ENCODE assay signal across 1 cellular context in the genomic region with DNA sequence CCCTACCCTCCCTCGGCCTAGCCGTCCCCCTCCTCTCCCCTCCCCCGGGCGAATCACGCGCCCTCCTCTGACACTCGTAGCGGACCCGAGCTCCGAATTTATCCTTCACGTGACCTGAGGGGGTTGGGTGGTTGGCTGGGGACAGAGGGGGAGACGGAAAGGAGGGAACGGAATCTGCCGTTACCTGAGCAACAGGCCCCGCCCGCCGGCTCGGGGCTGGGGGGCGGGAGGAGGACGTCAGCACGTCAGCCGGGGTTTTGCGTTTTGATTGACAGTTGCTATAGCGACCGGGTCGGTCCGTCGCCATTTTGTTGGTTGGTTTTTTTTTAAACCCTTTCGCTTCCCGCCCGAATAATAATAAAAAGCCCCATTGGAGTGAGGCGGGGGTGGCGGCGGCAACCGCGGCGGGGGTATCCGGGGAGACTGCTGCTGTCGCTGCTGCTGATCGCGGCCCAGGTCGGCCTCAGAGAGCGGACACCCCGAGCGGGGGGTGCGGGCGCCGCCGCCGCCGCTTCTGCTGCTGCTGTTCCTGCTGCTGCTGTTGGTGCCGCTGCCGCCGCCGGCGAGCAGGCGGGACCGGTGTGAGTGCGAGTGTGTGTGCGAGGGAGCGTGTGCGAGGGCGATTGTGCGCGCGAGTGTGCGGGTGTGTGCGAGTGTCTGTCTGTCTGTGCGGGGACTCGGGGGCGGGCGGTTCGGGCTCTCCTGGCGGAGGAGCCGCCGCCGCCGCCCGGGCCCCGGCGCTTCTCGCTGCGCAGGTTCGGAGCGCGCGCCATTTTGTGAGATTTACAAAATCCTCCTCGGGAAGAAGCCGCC.
TF ChIP-seq lines count a peak whose summit lies in the region.

A gene (plus strand): TSS at position 286 of the 813 bp plus-strand sequence. CDS start 53,602 bp downstream, outside the sequence.

TF ChIP-seq in HEK293, 187 proteins besides CTCF, POLR2A, EP300 and RAD21 (continued from another document):
- TF ChIP-seq, protein P1, sequence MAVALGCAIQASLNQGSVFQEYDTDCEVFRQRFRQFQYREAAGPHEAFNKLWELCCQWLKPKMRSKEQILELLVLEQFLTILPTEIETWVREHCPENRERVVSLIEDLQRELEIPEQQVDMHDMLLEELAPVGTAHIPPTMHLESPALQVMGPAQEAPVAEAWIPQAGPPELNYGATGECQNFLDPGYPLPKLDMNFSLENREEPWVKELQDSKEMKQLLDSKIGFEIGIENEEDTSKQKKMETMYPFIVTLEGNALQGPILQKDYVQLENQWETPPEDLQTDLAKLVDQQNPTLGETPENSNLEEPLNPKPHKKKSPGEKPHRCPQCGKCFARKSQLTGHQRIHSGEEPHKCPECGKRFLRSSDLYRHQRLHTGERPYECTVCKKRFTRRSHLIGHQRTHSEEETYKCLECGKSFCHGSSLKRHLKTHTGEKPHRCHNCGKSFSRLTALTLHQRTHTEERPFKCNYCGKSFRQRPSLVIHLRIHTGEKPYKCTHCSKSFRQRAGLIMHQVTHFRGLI (tag by site-specific recombination; IDR thresholded peaks at IDR 0.05): peak; percentile 38; the same call in 1 of the 2 replicates
- TF ChIP-seq, protein P2, sequence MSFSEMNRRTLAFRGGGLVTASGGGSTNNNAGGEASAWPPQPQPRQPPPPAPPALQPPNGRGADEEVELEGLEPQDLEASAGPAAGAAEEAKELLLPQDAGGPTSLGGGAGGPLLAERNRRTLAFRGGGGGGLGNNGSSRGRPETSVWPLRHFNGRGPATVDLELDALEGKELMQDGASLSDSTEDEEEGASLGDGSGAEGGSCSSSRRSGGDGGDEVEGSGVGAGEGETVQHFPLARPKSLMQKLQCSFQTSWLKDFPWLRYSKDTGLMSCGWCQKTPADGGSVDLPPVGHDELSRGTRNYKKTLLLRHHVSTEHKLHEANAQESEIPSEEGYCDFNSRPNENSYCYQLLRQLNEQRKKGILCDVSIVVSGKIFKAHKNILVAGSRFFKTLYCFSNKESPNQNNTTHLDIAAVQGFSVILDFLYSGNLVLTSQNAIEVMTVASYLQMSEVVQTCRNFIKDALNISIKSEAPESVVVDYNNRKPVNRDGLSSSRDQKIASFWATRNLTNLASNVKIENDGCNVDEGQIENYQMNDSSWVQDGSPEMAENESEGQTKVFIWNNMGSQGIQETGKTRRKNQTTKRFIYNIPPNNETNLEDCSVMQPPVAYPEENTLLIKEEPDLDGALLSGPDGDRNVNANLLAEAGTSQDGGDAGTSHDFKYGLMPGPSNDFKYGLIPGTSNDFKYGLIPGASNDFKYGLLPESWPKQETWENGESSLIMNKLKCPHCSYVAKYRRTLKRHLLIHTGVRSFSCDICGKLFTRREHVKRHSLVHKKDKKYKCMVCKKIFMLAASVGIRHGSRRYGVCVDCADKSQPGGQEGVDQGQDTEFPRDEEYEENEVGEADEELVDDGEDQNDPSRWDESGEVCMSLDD (tag by site-specific recombination; IDR thresholded peaks at IDR 0.05): peak; percentile 80
- TF ChIP-seq, protein P3, sequence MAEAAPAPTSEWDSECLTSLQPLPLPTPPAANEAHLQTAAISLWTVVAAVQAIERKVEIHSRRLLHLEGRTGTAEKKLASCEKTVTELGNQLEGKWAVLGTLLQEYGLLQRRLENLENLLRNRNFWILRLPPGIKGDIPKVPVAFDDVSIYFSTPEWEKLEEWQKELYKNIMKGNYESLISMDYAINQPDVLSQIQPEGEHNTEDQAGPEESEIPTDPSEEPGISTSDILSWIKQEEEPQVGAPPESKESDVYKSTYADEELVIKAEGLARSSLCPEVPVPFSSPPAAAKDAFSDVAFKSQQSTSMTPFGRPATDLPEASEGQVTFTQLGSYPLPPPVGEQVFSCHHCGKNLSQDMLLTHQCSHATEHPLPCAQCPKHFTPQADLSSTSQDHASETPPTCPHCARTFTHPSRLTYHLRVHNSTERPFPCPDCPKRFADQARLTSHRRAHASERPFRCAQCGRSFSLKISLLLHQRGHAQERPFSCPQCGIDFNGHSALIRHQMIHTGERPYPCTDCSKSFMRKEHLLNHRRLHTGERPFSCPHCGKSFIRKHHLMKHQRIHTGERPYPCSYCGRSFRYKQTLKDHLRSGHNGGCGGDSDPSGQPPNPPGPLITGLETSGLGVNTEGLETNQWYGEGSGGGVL (tag by site-specific recombination; IDR thresholded peaks at IDR 0.05): peak; percentile 100
- TF ChIP-seq, protein P4, sequence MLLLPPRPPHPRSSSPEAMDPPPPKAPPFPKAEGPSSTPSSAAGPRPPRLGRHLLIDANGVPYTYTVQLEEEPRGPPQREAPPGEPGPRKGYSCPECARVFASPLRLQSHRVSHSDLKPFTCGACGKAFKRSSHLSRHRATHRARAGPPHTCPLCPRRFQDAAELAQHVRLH (tag by site-specific recombination; IDR thresholded peaks at IDR 0.05): no peak
- TF ChIP-seq, protein P5, sequence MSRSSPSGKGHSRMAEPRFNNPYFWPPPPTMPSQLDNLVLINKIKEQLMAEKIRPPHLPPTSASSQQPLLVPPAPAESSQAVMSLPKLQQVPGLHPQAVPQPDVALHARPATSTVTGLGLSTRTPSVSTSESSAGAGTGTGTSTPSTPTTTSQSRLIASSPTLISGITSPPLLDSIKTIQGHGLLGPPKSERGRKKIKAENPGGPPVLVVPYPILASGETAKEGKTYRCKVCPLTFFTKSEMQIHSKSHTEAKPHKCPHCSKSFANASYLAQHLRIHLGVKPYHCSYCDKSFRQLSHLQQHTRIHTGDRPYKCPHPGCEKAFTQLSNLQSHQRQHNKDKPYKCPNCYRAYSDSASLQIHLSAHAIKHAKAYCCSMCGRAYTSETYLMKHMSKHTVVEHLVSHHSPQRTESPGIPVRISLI (tag by site-specific recombination; IDR thresholded peaks at IDR 0.05): peak; percentile 99
- TF ChIP-seq, protein P6, sequence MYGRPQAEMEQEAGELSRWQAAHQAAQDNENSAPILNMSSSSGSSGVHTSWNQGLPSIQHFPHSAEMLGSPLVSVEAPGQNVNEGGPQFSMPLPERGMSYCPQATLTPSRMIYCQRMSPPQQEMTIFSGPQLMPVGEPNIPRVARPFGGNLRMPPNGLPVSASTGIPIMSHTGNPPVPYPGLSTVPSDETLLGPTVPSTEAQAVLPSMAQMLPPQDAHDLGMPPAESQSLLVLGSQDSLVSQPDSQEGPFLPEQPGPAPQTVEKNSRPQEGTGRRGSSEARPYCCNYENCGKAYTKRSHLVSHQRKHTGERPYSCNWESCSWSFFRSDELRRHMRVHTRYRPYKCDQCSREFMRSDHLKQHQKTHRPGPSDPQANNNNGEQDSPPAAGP (tag by site-specific recombination; IDR thresholded peaks at IDR 0.05): peak; percentile 28
- TF ChIP-seq ZNF324 (tag by site-specific recombination; IDR thresholded peaks at IDR 0.05) (peak; percentile 72; the same call in 1 of the 2 replicates), RBAK (tag by site-specific recombination; IDR thresholded peaks at IDR 0.05) (no peak), ZNF239 (tag by site-specific recombination; IDR thresholded peaks at IDR 0.05) (0 out of 2 replicates have a peak, but pooled peaks have one; percentile 77), ZNF791 (tag by site-specific recombination; IDR thresholded peaks at IDR 0.05) (0 out of 2 replicates have a peak, but pooled peaks have one; percentile 62), TCF7L2 (IDR thresholded peaks at IDR 0.05; ENCODE audit: borderline replicate concordance, low read depth, low read length) (no peak), ZNF211 (tag by site-specific recombination; IDR thresholded peaks at IDR 0.05; ENCODE audit: low read depth) (no peak), ZXDB (tag by site-specific recombination; IDR thresholded peaks at IDR 0.05) (peak; percentile 83)
- TF ChIP-seq, protein P7, sequence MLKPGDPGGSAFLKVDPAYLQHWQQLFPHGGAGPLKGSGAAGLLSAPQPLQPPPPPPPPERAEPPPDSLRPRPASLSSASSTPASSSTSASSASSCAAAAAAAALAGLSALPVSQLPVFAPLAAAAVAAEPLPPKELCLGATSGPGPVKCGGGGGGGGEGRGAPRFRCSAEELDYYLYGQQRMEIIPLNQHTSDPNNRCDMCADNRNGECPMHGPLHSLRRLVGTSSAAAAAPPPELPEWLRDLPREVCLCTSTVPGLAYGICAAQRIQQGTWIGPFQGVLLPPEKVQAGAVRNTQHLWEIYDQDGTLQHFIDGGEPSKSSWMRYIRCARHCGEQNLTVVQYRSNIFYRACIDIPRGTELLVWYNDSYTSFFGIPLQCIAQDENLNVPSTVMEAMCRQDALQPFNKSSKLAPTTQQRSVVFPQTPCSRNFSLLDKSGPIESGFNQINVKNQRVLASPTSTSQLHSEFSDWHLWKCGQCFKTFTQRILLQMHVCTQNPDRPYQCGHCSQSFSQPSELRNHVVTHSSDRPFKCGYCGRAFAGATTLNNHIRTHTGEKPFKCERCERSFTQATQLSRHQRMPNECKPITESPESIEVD (tag by site-specific recombination; IDR thresholded peaks at IDR 0.05): peak; percentile 45; the same call in 1 of the 2 replicates
- TF ChIP-seq, protein P8, sequence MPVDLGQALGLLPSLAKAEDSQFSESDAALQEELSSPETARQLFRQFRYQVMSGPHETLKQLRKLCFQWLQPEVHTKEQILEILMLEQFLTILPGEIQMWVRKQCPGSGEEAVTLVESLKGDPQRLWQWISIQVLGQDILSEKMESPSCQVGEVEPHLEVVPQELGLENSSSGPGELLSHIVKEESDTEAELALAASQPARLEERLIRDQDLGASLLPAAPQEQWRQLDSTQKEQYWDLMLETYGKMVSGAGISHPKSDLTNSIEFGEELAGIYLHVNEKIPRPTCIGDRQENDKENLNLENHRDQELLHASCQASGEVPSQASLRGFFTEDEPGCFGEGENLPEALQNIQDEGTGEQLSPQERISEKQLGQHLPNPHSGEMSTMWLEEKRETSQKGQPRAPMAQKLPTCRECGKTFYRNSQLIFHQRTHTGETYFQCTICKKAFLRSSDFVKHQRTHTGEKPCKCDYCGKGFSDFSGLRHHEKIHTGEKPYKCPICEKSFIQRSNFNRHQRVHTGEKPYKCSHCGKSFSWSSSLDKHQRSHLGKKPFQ (tag by site-specific recombination; IDR thresholded peaks at IDR 0.05): peak; percentile 36; the same call in 1 of the 2 replicates
- TF ChIP-seq, protein P9, sequence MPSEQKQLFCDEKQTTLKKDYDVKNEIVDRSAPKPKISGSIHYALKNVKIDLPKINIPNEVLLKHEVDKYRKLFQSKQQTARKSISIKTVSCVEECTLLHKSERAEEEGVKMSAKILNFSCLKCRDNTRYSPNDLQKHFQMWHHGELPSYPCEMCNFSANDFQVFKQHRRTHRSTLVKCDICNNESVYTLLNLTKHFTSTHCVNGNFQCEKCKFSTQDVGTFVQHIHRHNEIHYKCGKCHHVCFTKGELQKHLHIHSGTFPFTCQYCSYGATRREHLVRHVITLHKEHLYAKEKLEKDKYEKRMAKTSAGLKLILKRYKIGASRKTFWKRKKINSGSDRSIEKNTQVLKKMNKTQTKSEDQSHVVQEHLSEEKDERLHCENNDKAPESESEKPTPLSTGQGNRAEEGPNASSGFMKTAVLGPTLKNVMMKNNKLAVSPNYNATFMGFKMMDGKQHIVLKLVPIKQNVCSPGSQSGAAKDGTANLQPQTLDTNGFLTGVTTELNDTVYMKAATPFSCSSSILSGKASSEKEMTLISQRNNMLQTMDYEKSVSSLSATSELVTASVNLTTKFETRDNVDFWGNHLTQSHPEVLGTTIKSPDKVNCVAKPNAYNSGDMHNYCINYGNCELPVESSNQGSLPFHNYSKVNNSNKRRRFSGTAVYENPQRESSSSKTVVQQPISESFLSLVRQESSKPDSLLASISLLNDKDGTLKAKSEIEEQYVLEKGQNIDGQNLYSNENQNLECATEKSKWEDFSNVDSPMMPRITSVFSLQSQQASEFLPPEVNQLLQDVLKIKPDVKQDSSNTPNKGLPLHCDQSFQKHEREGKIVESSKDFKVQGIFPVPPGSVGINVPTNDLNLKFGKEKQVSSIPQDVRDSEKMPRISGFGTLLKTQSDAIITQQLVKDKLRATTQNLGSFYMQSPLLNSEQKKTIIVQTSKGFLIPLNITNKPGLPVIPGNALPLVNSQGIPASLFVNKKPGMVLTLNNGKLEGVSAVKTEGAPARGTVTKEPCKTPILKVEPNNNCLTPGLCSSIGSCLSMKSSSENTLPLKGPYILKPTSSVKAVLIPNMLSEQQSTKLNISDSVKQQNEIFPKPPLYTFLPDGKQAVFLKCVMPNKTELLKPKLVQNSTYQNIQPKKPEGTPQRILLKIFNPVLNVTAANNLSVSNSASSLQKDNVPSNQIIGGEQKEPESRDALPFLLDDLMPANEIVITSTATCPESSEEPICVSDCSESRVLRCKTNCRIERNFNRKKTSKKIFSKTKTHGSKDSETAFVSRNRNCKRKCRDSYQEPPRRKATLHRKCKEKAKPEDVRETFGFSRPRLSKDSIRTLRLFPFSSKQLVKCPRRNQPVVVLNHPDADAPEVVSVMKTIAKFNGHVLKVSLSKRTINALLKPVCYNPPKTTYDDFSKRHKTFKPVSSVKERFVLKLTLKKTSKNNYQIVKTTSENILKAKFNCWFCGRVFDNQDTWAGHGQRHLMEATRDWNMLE (tag by site-specific recombination; conservative IDR thresholded peaks at IDR 0.05; ENCODE audit: low read depth): no peak
